Comparison of ENCODE assay signal across 35 cellular contexts in the genomic region with DNA sequence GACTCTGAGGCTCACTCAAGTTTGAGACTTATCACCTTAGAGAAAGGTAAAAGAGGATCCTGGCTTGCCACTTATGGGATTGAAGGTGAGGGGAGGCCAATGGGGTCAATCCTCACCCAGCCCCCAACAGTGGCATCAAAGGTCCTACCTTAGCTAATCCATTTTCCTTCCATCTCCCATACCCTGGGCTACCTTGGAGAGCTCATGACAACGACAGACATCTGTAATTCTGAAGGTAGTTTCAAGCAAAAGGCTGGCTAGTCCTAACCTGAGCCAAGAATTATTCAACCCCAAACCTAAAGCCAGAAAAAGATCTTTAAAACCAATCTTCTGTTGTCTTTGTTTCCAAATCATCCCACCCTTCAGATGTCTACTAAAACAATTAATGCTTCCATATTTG.
"Had no signal": no experiment of that assay in that cellular context is flagged by ENCODE, and none has a peak within 500 bp of the region (broad histone marks: within the 10 kb centered on the region; RNA-seq: fewer than 3 reads in every experiment).

No MANE protein-coding gene starts in this region.

- H3K4me1 Mint-ChIP-seq: activated B cell treated with CpG ODN at 0.5 μM for 24 hours; activated CD4-positive, alpha-beta T cell treated with anti-CD3 and anti-CD28 coated beads, Interleukin-2, amount 10 ng/mL, durations not matched to agents 24 days and 14 days; activated naive CD8-positive, alpha-beta T cell treated with anti-CD3 and anti-CD28 coated beads for 36 hours; activated T-helper 17 cell treated with anti-CD3 and anti-CD28 coated beads, Interleukin-2, amount 50 U/mL, for 72 hours had no signal

- ATAC-seq: activated CD8-positive, alpha-beta T cell treated with anti-CD3 and anti-CD28 coated beads for 36 hours; activated naive CD4-positive, alpha-beta T cell treated with anti-CD3 and anti-CD28 coated beads, Interleukin-2, amount 50 U/mL, for 72 hours; activated T-cell treated with anti-CD3 and anti-CD28 coated beads, Interleukin-2, amount 50 U/mL, for 4 hours; activated T-cell treated with anti-CD3 and anti-CD28 coated beads, Interleukin-2, amount 50 U/mL, for 72 hours; activated T-helper 17 cell treated with anti-CD3 and anti-CD28 coated beads, Interleukin-2, amount 50 U/mL, for 72 hours; body of pancreas had no signal

- H3K27me3 Mint-ChIP-seq: activated B cell treated with CpG ODN at 0.5 μM for 24 hours; activated CD4-positive, alpha-beta memory T cell treated with anti-CD3 and anti-CD28 coated beads for 36 hours; activated CD4-positive, alpha-beta T cell treated with anti-CD3 and anti-CD28 coated beads, Interleukin-2, amount 10 ng/mL, durations not matched to agents 24 days and 14 days; activated CD8-positive, alpha-beta T cell treated with anti-CD3 and anti-CD28 coated beads for 36 hours; activated T-helper 17 cell treated with anti-CD3 and anti-CD28 coated beads, Interleukin-2, amount 50 U/mL, for 72 hours had no signal

- H3K36me3 Mint-ChIP-seq: activated CD4-positive, alpha-beta memory T cell treated with anti-CD3 and anti-CD28 coated beads for 36 hours; activated naive CD4-positive, alpha-beta T cell treated with anti-CD3 and anti-CD28 coated beads, Interleukin-2, amount 50 U/mL, for 72 hours; activated naive CD8-positive, alpha-beta T cell treated with anti-CD3 and anti-CD28 coated beads for 36 hours had no signal

- H3K9me3 Mint-ChIP-seq: activated B cell treated with CpG ODN at 0.5 μM for 24 hours; activated CD4-positive, alpha-beta memory T cell treated with anti-CD3 and anti-CD28 coated beads for 36 hours; activated CD4-positive, alpha-beta T cell treated with anti-CD3 and anti-CD28 coated beads, Interleukin-2, amount 10 ng/mL, durations not matched to agents 24 days and 14 days; activated CD8-positive, alpha-beta T cell treated with anti-CD3 and anti-CD28 coated beads for 36 hours; activated naive CD4-positive, alpha-beta T cell treated with anti-CD3 and anti-CD28 coated beads for 36 hours; activated naive CD4-positive, alpha-beta T cell treated with anti-CD3 and anti-CD28 coated beads, Interleukin-2, amount 50 U/mL, for 72 hours; activated naive CD8-positive, alpha-beta T cell treated with anti-CD3 and anti-CD28 coated beads for 36 hours; activated T-cell treated with anti-CD3 and anti-CD28 coated beads, Interleukin-2, amount 50 U/mL, for 4 hours; activated T-cell treated with anti-CD3 and anti-CD28 coated beads, Interleukin-2, amount 50 U/mL, for 72 hours; activated T-helper 1 cell treated with anti-CD3 and anti-CD28 coated beads, Interleukin-12 subunit alpha, Interleukin-12 subunit beta, Interleukin-2, Interleukin-4 antibody, amounts not matched to agents 30 ng/mL and 10 ng/mL and 1 ng/mL, durations not matched to agents 14 hours and 24 hours and 36 hours; activated T-helper 17 cell treated with anti-CD3 and anti-CD28 coated beads, Interleukin-2, amount 50 U/mL, for 72 hours; T-helper 2 cell treated with Interferon-gamma antibody and Interleukin-4, amounts not matched to agents 5 μg/mL and 100 μg/mL, for 36 hours had no signal

- H3K4me3 Mint-ChIP-seq: activated B cell treated with CpG ODN at 0.5 μM for 24 hours; activated CD4-positive, alpha-beta memory T cell treated with anti-CD3 and anti-CD28 coated beads for 36 hours; activated CD4-positive, alpha-beta T cell treated with anti-CD3 and anti-CD28 coated beads, Interleukin-2, amount 10 ng/mL, durations not matched to agents 24 days and 14 days; activated CD8-positive, alpha-beta T cell treated with anti-CD3 and anti-CD28 coated beads for 36 hours; activated naive CD4-positive, alpha-beta T cell treated with anti-CD3 and anti-CD28 coated beads for 36 hours; activated naive CD8-positive, alpha-beta T cell treated with anti-CD3 and anti-CD28 coated beads for 36 hours; activated T-cell treated with anti-CD3 and anti-CD28 coated beads, Interleukin-2, amount 50 U/mL, for 4 hours; activated T-cell treated with anti-CD3 and anti-CD28 coated beads, Interleukin-2, amount 50 U/mL, for 72 hours; activated T-helper 1 cell treated with anti-CD3 and anti-CD28 coated beads, Interleukin-12 subunit alpha, Interleukin-12 subunit beta, Interleukin-2, Interleukin-4 antibody, amounts not matched to agents 30 ng/mL and 10 ng/mL and 1 ng/mL, durations not matched to agents 14 hours and 24 hours and 36 hours; activated T-helper 17 cell treated with anti-CD3 and anti-CD28 coated beads, Interleukin-2, amount 50 U/mL, for 72 hours; T-helper 2 cell treated with Interferon-gamma antibody and Interleukin-4, amounts not matched to agents 5 μg/mL and 100 μg/mL, for 36 hours had no signal

- H3K27me3 ChIP-seq: adrenal gland, body of pancreas, brain microvascular endothelial cell, breast epithelium had no signal

- H3K36me3 ChIP-seq: adrenal gland, brain microvascular endothelial cell, breast epithelium had no signal

- H3K4me1 ChIP-seq: adrenal gland, body of pancreas, breast epithelium had no signal

- FAIRE-seq: astrocyte, TTC549 had no signal

- H3K9me3 ChIP-seq: adrenal gland, body of pancreas, breast epithelium had no signal

- H3K27ac ChIP-seq: adrenal gland, body of pancreas, brain microvascular endothelial cell, breast epithelium, VCaP had no signal

- H3K27ac Mint-ChIP-seq: activated B cell treated with CpG ODN at 0.5 μM for 24 hours; activated CD4-positive, alpha-beta memory T cell treated with anti-CD3 and anti-CD28 coated beads for 36 hours; activated CD4-positive, alpha-beta T cell treated with anti-CD3 and anti-CD28 coated beads, Interleukin-2, amount 10 ng/mL, durations not matched to agents 24 days and 14 days; activated CD8-positive, alpha-beta T cell treated with anti-CD3 and anti-CD28 coated beads for 36 hours; activated naive CD4-positive, alpha-beta T cell treated with anti-CD3 and anti-CD28 coated beads for 36 hours; activated naive CD4-positive, alpha-beta T cell treated with anti-CD3 and anti-CD28 coated beads, Interleukin-2, amount 50 U/mL, for 72 hours; activated naive CD8-positive, alpha-beta T cell treated with anti-CD3 and anti-CD28 coated beads for 36 hours; activated T-cell treated with anti-CD3 and anti-CD28 coated beads, Interleukin-2, amount 50 U/mL, for 72 hours; activated T-helper 1 cell treated with anti-CD3 and anti-CD28 coated beads, Interleukin-12 subunit alpha, Interleukin-12 subunit beta, Interleukin-2, Interleukin-4 antibody, amounts not matched to agents 30 ng/mL and 10 ng/mL and 1 ng/mL, durations not matched to agents 14 hours and 24 hours and 36 hours; activated T-helper 17 cell treated with anti-CD3 and anti-CD28 coated beads, Interleukin-2, amount 50 U/mL, for 72 hours; T-helper 2 cell treated with Interferon-gamma antibody and Interleukin-4, amounts not matched to agents 5 μg/mL and 100 μg/mL, for 36 hours had no signal

- H3K4me3 ChIP-seq: adrenal gland, body of pancreas, breast epithelium had no signal

- DNase-seq: activated B cell treated with CpG ODN at 0.5 μM for 24 hours; activated CD4-positive, alpha-beta memory T cell treated with anti-CD3 and anti-CD28 coated beads for 36 hours; activated CD4-positive, alpha-beta T cell treated with anti-CD3 and anti-CD28 coated beads for 4 hours; activated CD4-positive, alpha-beta T cell treated with anti-CD3 and anti-CD28 coated beads, Interleukin-2, amount 10 ng/mL, durations not matched to agents 24 days and 14 days; activated CD4-positive, alpha-beta T cell treated with anti-CD3 and anti-CD28 coated beads, Interleukin-2, amount 50 U/mL, for 1 hour; activated CD4-positive, alpha-beta T cell treated with anti-CD3 and anti-CD28 coated beads, Interleukin-2, amount 50 U/mL, for 4 hours; activated CD4-positive, CD25-positive, alpha-beta regulatory T cell treated with anti-CD3 and anti-CD28 coated beads, Interleukin-2, amount 50 U/mL, for 72 hours; activated CD8-positive, alpha-beta memory T cell treated with anti-CD3 and anti-CD28 coated beads, Interleukin-2, amount 50 U/mL, for 4 hours; activated CD8-positive, alpha-beta T cell treated with anti-CD3 and anti-CD28 coated beads for 36 hours; activated effector memory CD4-positive, alpha-beta T cell treated with anti-CD3 and anti-CD28 coated beads, Interleukin-2, amount 50 U/mL, for 16 hours; activated gamma-delta T cell treated with Interleukin-2 at 50 U/mL for 16 hours; activated naive CD4-positive, alpha-beta T cell; activated naive CD4-positive, alpha-beta T cell treated with anti-CD3 and anti-CD28 coated beads for 36 hours; activated naive CD4-positive, alpha-beta T cell treated with anti-CD3 and anti-CD28 coated beads, Interleukin-2, amount 50 U/mL, for 16 hours; activated naive CD8-positive, alpha-beta T cell treated with anti-CD3 and anti-CD28 coated beads for 36 hours; activated T-cell treated with anti-CD3 and anti-CD28 coated beads for 4 hours; activated T-cell treated with anti-CD3 and anti-CD28 coated beads, Interleukin-2, amount 50 U/mL, for 1 hour; activated T-cell treated with anti-CD3 and anti-CD28 coated beads, Interleukin-2, amount 50 U/mL, for 4 hours; activated T-cell treated with anti-CD3 and anti-CD28 coated beads, Interleukin-2, amount 50 U/mL, for 72 hours; adrenal gland; amniotic stem cell; aorta; body of pancreas; brain microvascular endothelial cell; central memory CD4-positive, alpha-beta T cell; T-helper 2 cell; T-helper 9 cell had no signal
